In genomic region chr17:81926451-81927144, GRCh38 we compare ENCODE assay signal across 8 cellular contexts. TPM values are rescaled to one million over a fixed set of nuclear protein-coding genes. Genes with fewer than 3 reads are reported as not detected.
DNase-seq lines count a peak whose midpoint lies in the region; ATAC-seq and TF ChIP-seq lines count a peak whose summit lies in the region.

No MANE protein-coding gene starts in this region.

- no peaks in the 10 kb centered on the region for H3K27me3 ChIP-seq in testis

- H3K4me1 Mint-ChIP-seq in neural crest cell = peaks cover 19% of the 10 kb centered on the region

- H3K27ac Mint-ChIP-seq in neural crest cell (ENCODE audit: unreplicated experiment) = peak overlapping the region; percentile 96

- intact Hi-C loops in testis (cut with DNase I; ENCODE audit: low total_unique reads) = no loop called here

- TF ChIP-seq POLR2A in testis (IDR thresholded peaks at IDR 0.05) = no peak

- H3K4me3 ChIP-seq in fibroblast of villous mesenchyme (ENCODE audit: low read depth, low read length) (peak overlapping the region; percentile 82), testis (peak overlapping the region; percentile 87 to 93)

- DNase-seq in NCI-H1436 (lab: John Stamatoyannopoulos, UW) (peak; percentile 58), NCI-H1436 treated with DMSO at 0.1 percent for 48 hours (lab: John Stamatoyannopoulos, UW) (no peak), RWPE1 (ENCODE audit: low spot score) (peak; percentile 71), fibroblast of villous mesenchyme (ENCODE audit: low read depth) (peak; percentile 89), neural crest cell (ENCODE audit: low read depth, low spot score) (peak; percentile 51), testis (peak; percentile 79)
- peak; percentile 36 for DNase-seq in activated effector memory CD4-positive, alpha-beta T cell treated with Interleukin-2 at 50 U/mL for 16 hours

- peak overlapping the region; percentile 98 for H3K27ac ChIP-seq in RWPE1
- peak overlapping the region; percentile 85 to 93 for H3K27ac ChIP-seq in testis

- peak overlapping the region; percentile 93 for H3K4me3 Mint-ChIP-seq in neural crest cell

- no peaks in the 10 kb centered on the region for H3K36me3 ChIP-seq in testis (ENCODE audit: low read depth, missing control alignments)

- H3K27me3 Mint-ChIP-seq in neural crest cell (ENCODE audit: low read depth) = peaks cover 10% of the 10 kb centered on the region

- peaks cover 41% of the 10 kb centered on the region for H3K4me1 ChIP-seq in testis

- CTCF ChIA-PET in RWPE1 (lab: Yijun Ruan, JAX) = interaction anchor here (0.6 to 1.3 kb wide), 2 partner anchors 33 to 104 kb away, joined by 3 read pairs; no protein-coding TSS in a partner anchor

- POLR2A ChIA-PET in RWPE1 (lab: Yijun Ruan, JAX; ENCODE audit: low non-redundant PET) = interaction anchor here (1.2 kb wide), 1 partner anchor 10 kb away, joined by 3 read pairs; no protein-coding TSS in a partner anchor

- 0 to 1% methylated on average over 14 to 33 of the region's 44 CpGs for WGBS in testis, 2 donors

- no peak for TF ChIP-seq CTCF in RWPE1 (conservative IDR thresholded peaks at IDR 0.05; ENCODE audit: low read depth)
- no peak for TF ChIP-seq CTCF in fibroblast of villous mesenchyme (IDR thresholded peaks at IDR 0.05; ENCODE audit: insufficient read depth, low read depth, low read length)
- TF ChIP-seq CTCF in neural crest cell (conservative IDR thresholded peaks at IDR 0.05) = no peak
- TF ChIP-seq CTCF in testis (IDR thresholded peaks at IDR 0.05) = no peak

- no peaks in the 10 kb centered on the region for H3K9me3 ChIP-seq in testis

- peaks cover 3% of the 10 kb centered on the region for H3K36me3 Mint-ChIP-seq in neural crest cell (ENCODE audit: low read depth)

- H3K9me3 Mint-ChIP-seq in neural crest cell = no peaks in the 10 kb centered on the region

- peak; percentile 27 for ATAC-seq in HG03135 (IDR thresholded peaks at IDR 0.05; ENCODE audit: unreplicated experiment)

RNA-seq across cellular contexts. Expression of gene MAFG, which starts 0.9 kb away (rescaled TPM):
- total RNA-seq in fibroblast of villous mesenchyme = 20.0 and 23.3 TPM in 2 replicates
- total RNA-seq in neural crest cell = 24.1 and 24.2 TPM in 2 replicates
- total RNA-seq in testis = 10 to 100 TPM; 31.7 to 36.9 TPM
- 21.8 TPM for polyA plus RNA-seq in testis (ENCODE audit: insufficient read depth, low read depth, low replicate concordance)

RNA-seq across cellular contexts. Expression of gene SIRT7, which starts 8.6 kb away (rescaled TPM):
- total RNA-seq in fibroblast of villous mesenchyme (14.7 and 18.0 TPM in 2 replicates), neural crest cell (25.5 and 26.2 TPM in 2 replicates), testis (10 to 100 TPM; 48.4 to 59.3 TPM)
- polyA plus RNA-seq in testis (ENCODE audit: insufficient read depth, low read depth, low replicate concordance) = 34.1 TPM

RNA-seq across cellular contexts. Expression of gene PYCR1, which starts 10.5 kb away (rescaled TPM):
- 101 and 127 TPM in 2 replicates for total RNA-seq in fibroblast of villous mesenchyme
- 93.0 and 102 TPM in 2 replicates for total RNA-seq in neural crest cell
- total RNA-seq in testis = 10 to 100 TPM; 13.8 to 19.2 TPM
- polyA plus RNA-seq in testis (ENCODE audit: insufficient read depth, low read depth, low replicate concordance) = 28.9 TPM

RNA-seq across cellular contexts. Expression of gene PCYT2, which starts 15.4 kb away (rescaled TPM):
- total RNA-seq in fibroblast of villous mesenchyme = 70.8 and 73.1 TPM in 2 replicates
- 86.2 and 92.4 TPM in 2 replicates for total RNA-seq in neural crest cell
- 100 to 1,000 TPM; 171 to 438 TPM for total RNA-seq in testis
- 488 TPM for polyA plus RNA-seq in testis (ENCODE audit: insufficient read depth, low read depth, low replicate concordance)

RNA-seq across cellular contexts. Expression of gene MYADML2, which starts 20.4 kb away (rescaled TPM):
- total RNA-seq in fibroblast of villous mesenchyme = not detected in 2 replicates
- 0.11 TPM in 1 of 2 replicates, not detected in the other for total RNA-seq in neural crest cell
- under 1 TPM; 0.16 to 0.25 TPM for total RNA-seq in testis
- polyA plus RNA-seq in testis (ENCODE audit: insufficient read depth, low read depth, low replicate concordance) = 0.57 TPM
